Comparison of ENCODE assay signal across 1 cellular context in the genomic region with DNA sequence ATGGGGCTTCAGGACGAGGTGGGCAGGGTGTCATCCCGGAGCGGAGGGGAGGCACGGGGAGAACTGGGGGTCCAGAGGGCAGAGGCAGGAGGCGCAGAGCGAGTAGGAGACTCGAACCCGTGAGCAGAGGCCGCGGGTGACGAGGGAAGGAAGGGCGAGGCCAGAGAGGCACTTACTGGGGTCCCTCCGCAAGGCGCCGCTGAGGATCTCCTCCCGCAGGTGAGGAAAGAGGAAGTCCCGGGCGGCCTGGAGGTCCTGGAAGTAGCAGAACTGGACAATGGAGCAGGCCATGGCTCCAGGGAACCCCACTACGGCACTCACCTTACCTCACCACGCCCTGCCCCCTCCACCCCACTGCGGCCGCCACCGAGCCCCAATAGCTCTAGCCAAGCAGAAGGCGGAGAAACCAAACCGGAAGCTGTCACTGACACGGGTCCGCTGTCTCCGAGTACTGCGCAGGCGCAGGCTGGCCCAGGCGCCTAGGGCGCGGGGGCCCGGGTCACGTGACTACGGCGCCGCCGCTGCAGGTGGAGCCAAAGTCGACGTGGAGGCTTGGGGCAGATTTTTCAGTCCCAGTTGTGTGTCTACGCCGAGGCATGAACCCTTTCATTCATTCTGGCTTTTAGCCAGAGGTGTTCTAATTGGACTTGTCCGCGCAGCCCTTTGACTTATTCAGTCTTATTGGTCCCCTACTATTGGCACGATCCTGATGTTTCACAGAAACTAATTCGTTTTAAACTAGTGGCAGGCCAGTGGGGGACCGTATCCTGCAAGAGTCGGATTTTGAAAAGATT.
A peak's percentile ranks its signal among the peaks of the same experiment; 100 is the strongest.
TF ChIP-seq lines count a peak whose summit lies in the region.

A gene with protein sequence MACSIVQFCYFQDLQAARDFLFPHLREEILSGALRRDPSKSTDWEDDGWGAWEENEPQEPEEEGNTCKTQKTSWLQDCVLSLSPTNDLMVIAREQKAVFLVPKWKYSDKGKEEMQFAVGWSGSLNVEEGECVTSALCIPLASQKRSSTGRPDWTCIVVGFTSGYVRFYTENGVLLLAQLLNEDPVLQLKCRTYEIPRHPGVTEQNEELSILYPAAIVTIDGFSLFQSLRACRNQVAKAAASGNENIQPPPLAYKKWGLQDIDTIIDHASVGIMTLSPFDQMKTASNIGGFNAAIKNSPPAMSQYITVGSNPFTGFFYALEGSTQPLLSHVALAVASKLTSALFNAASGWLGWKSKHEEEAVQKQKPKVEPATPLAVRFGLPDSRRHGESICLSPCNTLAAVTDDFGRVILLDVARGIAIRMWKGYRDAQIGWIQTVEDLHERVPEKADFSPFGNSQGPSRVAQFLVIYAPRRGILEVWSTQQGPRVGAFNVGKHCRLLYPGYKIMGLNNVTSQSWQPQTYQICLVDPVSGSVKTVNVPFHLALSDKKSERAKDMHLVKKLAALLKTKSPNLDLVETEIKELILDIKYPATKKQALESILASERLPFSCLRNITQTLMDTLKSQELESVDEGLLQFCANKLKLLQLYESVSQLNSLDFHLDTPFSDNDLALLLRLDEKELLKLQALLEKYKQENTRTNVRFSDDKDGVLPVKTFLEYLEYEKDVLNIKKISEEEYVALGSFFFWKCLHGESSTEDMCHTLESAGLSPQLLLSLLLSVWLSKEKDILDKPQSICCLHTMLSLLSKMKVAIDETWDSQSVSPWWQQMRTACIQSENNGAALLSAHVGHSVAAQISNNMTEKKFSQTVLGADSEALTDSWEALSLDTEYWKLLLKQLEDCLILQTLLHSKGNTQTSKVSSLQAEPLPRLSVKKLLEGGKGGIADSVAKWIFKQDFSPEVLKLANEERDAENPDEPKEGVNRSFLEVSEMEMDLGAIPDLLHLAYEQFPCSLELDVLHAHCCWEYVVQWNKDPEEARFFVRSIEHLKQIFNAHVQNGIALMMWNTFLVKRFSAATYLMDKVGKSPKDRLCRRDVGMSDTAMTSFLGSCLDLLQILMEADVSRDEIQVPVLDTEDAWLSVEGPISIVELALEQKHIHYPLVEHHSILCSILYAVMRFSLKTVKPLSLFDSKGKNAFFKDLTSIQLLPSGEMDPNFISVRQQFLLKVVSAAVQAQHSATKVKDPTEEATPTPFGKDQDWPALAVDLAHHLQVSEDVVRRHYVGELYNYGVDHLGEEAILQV (N-terminal part only) (minus strand): TSS at position 407 of the 794 bp plus-strand sequence. CDS start 116 bp downstream, at position 291.

TF ChIP-seq in HepG2, 621 proteins besides CTCF, POLR2A, EP300 and RAD21 (continued from another document):
- TF ChIP-seq ZBTB44 (CRISPR knock-in tag; IDR thresholded peaks at IDR 0.05) (no peak), ZFP37 (CRISPR knock-in tag; IDR thresholded peaks at IDR 0.05; ENCODE audit: borderline replicate concordance) (0 out of 2 replicates have a peak, but pooled peaks have one; percentile 59), KDM2A (CRISPR knock-in tag; IDR thresholded peaks at IDR 0.05; ENCODE audit: borderline replicate concordance, low read depth) (peak; percentile 82; the same call in 1 of the 2 replicates), MED8 (CRISPR knock-in tag; IDR thresholded peaks at IDR 0.05; ENCODE audit: insufficient replicate concordance) (peak; percentile 30), ZNF543 (CRISPR knock-in tag; IDR thresholded peaks at IDR 0.05) (peak; percentile 69; the same call in 1 of the 2 replicates), RFXAP (CRISPR knock-in tag; IDR thresholded peaks at IDR 0.05; ENCODE audit: borderline replicate concordance) (peak; percentile 89; the same call in 1 of the 2 replicates), ZNF782 (CRISPR knock-in tag; IDR thresholded peaks at IDR 0.05; ENCODE audit: borderline replicate concordance) (peak; percentile 18; the same call in 1 of the 2 replicates), ZNF446 (CRISPR knock-in tag; IDR thresholded peaks at IDR 0.05) (peak; percentile 70; the same call in 1 of the 2 replicates), ZNF607 (CRISPR knock-in tag; IDR thresholded peaks at IDR 0.05; ENCODE audit: borderline replicate concordance) (peak; percentile 92), ZNF292 (CRISPR knock-in tag; IDR thresholded peaks at IDR 0.05; ENCODE audit: borderline replicate concordance, low read depth) (peak; percentile 43; the same call in 1 of the 2 replicates), FOXO4 (CRISPR knock-in tag; conservative IDR thresholded peaks at IDR 0.05) (no peak)
